ENCODE assay signal across 11 cellular contexts in genomic region chr9:115923903-115924668, GRCh38.
A peak's percentile ranks its signal among the peaks of the same experiment; 100 is the strongest.
DNase-seq lines count a peak whose midpoint lies in the region; ATAC-seq, FAIRE-seq and TF ChIP-seq lines count a peak whose summit lies in the region.
"Had no signal": no experiment of that assay in that cellular context is flagged by ENCODE, and none has a peak within 500 bp of the region (broad histone marks: within the 10 kb centered on the region; RNA-seq: fewer than 3 reads in every experiment).

No MANE protein-coding gene starts in this region.

- POLR2A ChIA-PET in RWPE1 (lab: Yijun Ruan, JAX; ENCODE audit: low non-redundant PET), result no interaction called here

- ATAC-seq in right cardiac atrium (peak; percentile 95), HG02884 (IDR thresholded peaks at IDR 0.05; ENCODE audit: unreplicated experiment) (no peak)
- ATAC-seq: effector memory CD8-positive, alpha-beta T cell had no signal

- DNase-seq in HTR-8/SVneo (ENCODE audit: insufficient read length, low spot score) (peak; percentile 32), amniotic epithelial cell (ENCODE audit: low read depth) (peak; percentile 98), right cardiac atrium (peak in 2 of 3 donors; percentile 20 to 58), smooth muscle cell of the brain vasculature (ENCODE audit: low read depth, low spot score) (peak; percentile 88), NCI-H446 (lab: John Stamatoyannopoulos, UW) (no peak), RWPE1 (ENCODE audit: low spot score) (no peak)
- DNase-seq: activated CD4-positive, alpha-beta memory T cell treated with anti-CD3 and anti-CD28 coated beads for 36 hours; activated naive CD4-positive, alpha-beta T cell; effector memory CD8-positive, alpha-beta T cell; stimulated activated CD4-positive, alpha-beta T cell treated with anti-CD3 and anti-CD28 coated beads, Interleukin-15, amount 100 ng/mL, for 24 hours had no signal

- 36% methylated on average over 5 of the region's 5 CpGs for WGBS in right cardiac atrium

- H3K27ac ChIP-seq in right cardiac atrium (ENCODE audit: low read length) (no peak overlapping the region), RWPE1 (no peak overlapping the region)

- no peak overlapping the region for H3K4me3 ChIP-seq in right cardiac atrium (ENCODE audit: low read length)

- CTCF ChIA-PET in RWPE1 (lab: Yijun Ruan, JAX), result no interaction called here

- no peaks in the 10 kb centered on the region for H3K27me3 ChIP-seq in right cardiac atrium (ENCODE audit: control insufficient read depth, insufficient read depth)

- intact Hi-C loops in right cardiac atrium (cut with DNase I), result no loop called here

- H3K9me3 ChIP-seq in right cardiac atrium (ENCODE audit: control insufficient read depth, low read length), result no peaks in the 10 kb centered on the region

- TF ChIP-seq CTCF in RWPE1 (conservative IDR thresholded peaks at IDR 0.05; ENCODE audit: low read depth), result no peak

- H3K4me1 ChIP-seq in right cardiac atrium (ENCODE audit: control insufficient read depth, insufficient read depth, low read length), result peaks cover 3% of the 10 kb centered on the region

- no peak for FAIRE-seq in HTR-8/SVneo (lab: Jason Lieb, UNC)

Comparison
In these comparisons a context has a peak if more than half of its experiments do, and no peak if none do; other contexts are left out.
1. DNase-seq: peak in HTR-8/SVneo (single experiment), amniotic epithelial cell (single experiment), right cardiac atrium (2 of 3) and smooth muscle cell of the brain vasculature (single experiment); none in NCI-H446 (0 of 2) and RWPE1 (single experiment).